Comparison of ENCODE assay signal across 1 cellular context in the genomic region with DNA sequence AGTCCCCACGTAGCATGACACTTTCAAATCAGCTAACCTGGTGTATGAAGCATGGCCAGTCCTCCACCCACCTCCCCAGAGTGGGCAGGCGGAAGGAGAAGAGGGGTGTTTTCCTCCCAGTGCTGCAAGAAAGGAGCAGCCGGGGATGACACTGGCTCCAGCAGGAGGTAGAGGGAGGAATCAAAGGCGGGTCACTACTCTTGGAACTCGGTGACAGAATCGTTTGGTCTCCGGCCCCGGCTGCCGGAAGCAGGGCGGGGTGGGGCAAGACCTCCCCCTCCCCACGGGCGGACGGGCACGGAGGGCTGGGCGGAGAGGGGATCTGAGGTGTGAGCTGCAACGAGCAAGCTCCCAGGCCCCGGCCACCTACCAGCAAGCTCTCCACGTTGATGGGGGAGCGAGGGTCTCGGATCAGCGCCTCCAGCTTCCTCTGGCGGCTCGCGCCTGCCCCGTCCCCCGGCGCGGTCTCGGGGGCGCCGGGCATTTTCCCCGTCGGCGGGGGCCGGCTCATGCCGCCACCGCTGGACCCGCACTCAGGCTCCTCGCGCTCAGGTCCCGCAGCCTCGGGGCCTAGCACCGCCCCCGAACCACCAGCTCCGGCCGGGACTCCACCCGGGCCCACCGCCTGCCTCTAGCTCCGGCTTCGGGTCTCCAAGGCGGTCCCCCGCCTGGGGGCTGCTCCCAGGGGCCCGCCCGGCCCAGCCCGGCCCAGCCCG.
TF ChIP-seq lines count a peak whose summit lies in the region.

No MANE protein-coding gene starts in this region.

TF ChIP-seq in K562, 482 proteins besides CTCF, POLR2A, EP300 and RAD21 (continued from another document and continues in another):
- TF ChIP-seq, protein P1, sequence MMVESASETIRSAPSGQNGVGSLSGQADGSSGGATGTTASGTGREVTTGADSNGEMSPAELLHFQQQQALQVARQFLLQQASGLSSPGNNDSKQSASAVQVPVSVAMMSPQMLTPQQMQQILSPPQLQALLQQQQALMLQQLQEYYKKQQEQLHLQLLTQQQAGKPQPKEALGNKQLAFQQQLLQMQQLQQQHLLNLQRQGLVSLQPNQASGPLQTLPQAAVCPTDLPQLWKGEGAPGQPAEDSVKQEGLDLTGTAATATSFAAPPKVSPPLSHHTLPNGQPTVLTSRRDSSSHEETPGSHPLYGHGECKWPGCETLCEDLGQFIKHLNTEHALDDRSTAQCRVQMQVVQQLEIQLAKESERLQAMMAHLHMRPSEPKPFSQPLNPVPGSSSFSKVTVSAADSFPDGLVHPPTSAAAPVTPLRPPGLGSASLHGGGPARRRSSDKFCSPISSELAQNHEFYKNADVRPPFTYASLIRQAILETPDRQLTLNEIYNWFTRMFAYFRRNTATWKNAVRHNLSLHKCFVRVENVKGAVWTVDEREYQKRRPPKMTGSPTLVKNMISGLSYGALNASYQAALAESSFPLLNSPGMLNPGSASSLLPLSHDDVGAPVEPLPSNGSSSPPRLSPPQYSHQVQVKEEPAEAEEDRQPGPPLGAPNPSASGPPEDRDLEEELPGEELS (CRISPR knock-in tag; IDR thresholded peaks at IDR 0.05; ENCODE audit: borderline replicate concordance): no peak
- TF ChIP-seq RBM14 (IDR thresholded peaks at IDR 0.05; ENCODE audit: borderline replicate concordance, insufficient read depth, low read depth, low read length) (no peak), FOXA3 (CRISPR knock-in tag; conservative IDR thresholded peaks at IDR 0.05 in 1 of 2, IDR thresholded peaks at IDR 0.05 in 1 of 2) (no peak), RBM22 (IDR thresholded peaks at IDR 0.05; ENCODE audit: low read depth, low read length, poor library complexity, severe bottlenecking) (no peak), BRF1 (IDR thresholded peaks at IDR 0.05; ENCODE audit: borderline replicate concordance, extremely low read depth, insufficient read length) (no peak), HNRNPL (IDR thresholded peaks at IDR 0.05; ENCODE audit: low read depth, low read length) (no peak), ZNF696 (CRISPR knock-in tag; conservative IDR thresholded peaks at IDR 0.05) (no peak), FOXJ3 (CRISPR knock-in tag; IDR thresholded peaks at IDR 0.05) (no peak), ARID2 (IDR thresholded peaks at IDR 0.05) (no peak), MTA1 (IDR thresholded peaks at IDR 0.05; ENCODE audit: borderline replicate concordance) (no peak), PRMT5 (CRISPR knock-in tag; IDR thresholded peaks at IDR 0.05) (no peak), ZNF134 (CRISPR knock-in tag; conservative IDR thresholded peaks at IDR 0.05) (no peak), KDM5B (IDR thresholded peaks at IDR 0.05; ENCODE audit: insufficient replicate concordance, low read depth, low read length) (no peak), ZKSCAN3 (CRISPR knock-in tag; IDR thresholded peaks at IDR 0.05) (no peak), NFYB (IDR thresholded peaks at IDR 0.05; ENCODE audit: extremely low read depth, insufficient read length) (no peak), C11orf30 (IDR thresholded peaks at IDR 0.05; ENCODE audit: low read depth) (no peak), SMAD1 (IDR thresholded peaks at IDR 0.05; ENCODE audit: low read depth, low read length, partially characterized antibody) (no peak), ZBTB7A (IDR thresholded peaks at IDR 0.05; ENCODE audit: borderline replicate concordance, control insufficient read depth, low read depth, low read length) (peak; percentile 44; the same call in 1 of the 2 replicates), ZNF217 (CRISPR knock-in tag; IDR thresholded peaks at IDR 0.05) (no peak), ZNF175 (CRISPR knock-in tag; IDR thresholded peaks at IDR 0.05; ENCODE audit: low read depth) (no peak), SRSF9 (IDR thresholded peaks at IDR 0.05; ENCODE audit: borderline replicate concordance, low read depth, low read length) (no peak), SLC30A9 (CRISPR knock-in tag; IDR thresholded peaks at IDR 0.05) (no peak), ZNF12 (CRISPR knock-in tag; IDR thresholded peaks at IDR 0.05) (no peak), ZNF766 (CRISPR knock-in tag; conservative IDR thresholded peaks at IDR 0.05) (no peak; the same call in 1 of the 2 replicates)
- TF ChIP-seq, protein P2, sequence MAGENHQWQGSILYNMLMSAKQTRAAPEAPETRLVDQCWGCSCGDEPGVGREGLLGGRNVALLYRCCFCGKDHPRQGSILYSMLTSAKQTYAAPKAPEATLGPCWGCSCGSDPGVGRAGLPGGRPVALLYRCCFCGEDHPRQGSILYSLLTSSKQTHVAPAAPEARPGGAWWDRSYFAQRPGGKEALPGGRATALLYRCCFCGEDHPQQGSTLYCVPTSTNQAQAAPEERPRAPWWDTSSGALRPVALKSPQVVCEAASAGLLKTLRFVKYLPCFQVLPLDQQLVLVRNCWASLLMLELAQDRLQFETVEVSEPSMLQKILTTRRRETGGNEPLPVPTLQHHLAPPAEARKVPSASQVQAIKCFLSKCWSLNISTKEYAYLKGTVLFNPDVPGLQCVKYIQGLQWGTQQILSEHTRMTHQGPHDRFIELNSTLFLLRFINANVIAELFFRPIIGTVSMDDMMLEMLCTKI (IDR thresholded peaks at IDR 0.05; ENCODE audit: partially characterized antibody): no peak
- TF ChIP-seq, protein P3, sequence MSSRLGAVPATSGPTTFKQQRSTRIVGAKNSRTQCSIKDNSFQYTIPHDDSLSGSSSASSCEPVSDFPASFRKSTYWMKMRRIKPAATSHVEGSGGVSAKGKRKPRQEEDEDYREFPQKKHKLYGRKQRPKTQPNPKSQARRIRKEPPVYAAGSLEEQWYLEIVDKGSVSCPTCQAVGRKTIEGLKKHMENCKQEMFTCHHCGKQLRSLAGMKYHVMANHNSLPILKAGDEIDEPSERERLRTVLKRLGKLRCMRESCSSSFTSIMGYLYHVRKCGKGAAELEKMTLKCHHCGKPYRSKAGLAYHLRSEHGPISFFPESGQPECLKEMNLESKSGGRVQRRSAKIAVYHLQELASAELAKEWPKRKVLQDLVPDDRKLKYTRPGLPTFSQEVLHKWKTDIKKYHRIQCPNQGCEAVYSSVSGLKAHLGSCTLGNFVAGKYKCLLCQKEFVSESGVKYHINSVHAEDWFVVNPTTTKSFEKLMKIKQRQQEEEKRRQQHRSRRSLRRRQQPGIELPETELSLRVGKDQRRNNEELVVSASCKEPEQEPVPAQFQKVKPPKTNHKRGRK (tag; IDR thresholded peaks at IDR 0.05): no peak
- TF ChIP-seq, protein P4, sequence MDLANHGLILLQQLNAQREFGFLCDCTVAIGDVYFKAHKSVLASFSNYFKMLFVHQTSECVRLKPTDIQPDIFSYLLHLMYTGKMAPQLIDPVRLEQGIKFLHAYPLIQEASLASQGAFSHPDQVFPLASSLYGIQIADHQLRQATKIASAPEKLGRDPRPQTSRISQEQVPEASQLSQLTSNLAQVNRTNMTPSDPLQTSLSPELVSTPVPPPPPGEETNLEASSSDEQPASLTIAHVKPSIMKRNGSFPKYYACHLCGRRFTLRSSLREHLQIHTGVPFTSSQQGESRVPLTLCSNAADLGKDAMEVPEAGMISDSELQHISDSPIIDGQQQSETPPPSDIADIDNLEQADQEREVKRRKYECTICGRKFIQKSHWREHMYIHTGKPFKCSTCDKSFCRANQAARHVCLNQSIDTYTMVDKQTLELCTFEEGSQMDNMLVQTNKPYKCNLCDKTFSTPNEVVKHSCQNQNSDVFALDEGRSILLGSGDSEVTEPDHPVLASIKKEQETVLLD (IDR thresholded peaks at IDR 0.05): no peak
- TF ChIP-seq, protein P5, sequence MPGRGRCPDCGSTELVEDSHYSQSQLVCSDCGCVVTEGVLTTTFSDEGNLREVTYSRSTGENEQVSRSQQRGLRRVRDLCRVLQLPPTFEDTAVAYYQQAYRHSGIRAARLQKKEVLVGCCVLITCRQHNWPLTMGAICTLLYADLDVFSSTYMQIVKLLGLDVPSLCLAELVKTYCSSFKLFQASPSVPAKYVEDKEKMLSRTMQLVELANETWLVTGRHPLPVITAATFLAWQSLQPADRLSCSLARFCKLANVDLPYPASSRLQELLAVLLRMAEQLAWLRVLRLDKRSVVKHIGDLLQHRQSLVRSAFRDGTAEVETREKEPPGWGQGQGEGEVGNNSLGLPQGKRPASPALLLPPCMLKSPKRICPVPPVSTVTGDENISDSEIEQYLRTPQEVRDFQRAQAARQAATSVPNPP (IDR thresholded peaks at IDR 0.05; ENCODE audit: borderline replicate concordance, insufficient read depth, insufficient read length): no peak
- TF ChIP-seq, protein P6, sequence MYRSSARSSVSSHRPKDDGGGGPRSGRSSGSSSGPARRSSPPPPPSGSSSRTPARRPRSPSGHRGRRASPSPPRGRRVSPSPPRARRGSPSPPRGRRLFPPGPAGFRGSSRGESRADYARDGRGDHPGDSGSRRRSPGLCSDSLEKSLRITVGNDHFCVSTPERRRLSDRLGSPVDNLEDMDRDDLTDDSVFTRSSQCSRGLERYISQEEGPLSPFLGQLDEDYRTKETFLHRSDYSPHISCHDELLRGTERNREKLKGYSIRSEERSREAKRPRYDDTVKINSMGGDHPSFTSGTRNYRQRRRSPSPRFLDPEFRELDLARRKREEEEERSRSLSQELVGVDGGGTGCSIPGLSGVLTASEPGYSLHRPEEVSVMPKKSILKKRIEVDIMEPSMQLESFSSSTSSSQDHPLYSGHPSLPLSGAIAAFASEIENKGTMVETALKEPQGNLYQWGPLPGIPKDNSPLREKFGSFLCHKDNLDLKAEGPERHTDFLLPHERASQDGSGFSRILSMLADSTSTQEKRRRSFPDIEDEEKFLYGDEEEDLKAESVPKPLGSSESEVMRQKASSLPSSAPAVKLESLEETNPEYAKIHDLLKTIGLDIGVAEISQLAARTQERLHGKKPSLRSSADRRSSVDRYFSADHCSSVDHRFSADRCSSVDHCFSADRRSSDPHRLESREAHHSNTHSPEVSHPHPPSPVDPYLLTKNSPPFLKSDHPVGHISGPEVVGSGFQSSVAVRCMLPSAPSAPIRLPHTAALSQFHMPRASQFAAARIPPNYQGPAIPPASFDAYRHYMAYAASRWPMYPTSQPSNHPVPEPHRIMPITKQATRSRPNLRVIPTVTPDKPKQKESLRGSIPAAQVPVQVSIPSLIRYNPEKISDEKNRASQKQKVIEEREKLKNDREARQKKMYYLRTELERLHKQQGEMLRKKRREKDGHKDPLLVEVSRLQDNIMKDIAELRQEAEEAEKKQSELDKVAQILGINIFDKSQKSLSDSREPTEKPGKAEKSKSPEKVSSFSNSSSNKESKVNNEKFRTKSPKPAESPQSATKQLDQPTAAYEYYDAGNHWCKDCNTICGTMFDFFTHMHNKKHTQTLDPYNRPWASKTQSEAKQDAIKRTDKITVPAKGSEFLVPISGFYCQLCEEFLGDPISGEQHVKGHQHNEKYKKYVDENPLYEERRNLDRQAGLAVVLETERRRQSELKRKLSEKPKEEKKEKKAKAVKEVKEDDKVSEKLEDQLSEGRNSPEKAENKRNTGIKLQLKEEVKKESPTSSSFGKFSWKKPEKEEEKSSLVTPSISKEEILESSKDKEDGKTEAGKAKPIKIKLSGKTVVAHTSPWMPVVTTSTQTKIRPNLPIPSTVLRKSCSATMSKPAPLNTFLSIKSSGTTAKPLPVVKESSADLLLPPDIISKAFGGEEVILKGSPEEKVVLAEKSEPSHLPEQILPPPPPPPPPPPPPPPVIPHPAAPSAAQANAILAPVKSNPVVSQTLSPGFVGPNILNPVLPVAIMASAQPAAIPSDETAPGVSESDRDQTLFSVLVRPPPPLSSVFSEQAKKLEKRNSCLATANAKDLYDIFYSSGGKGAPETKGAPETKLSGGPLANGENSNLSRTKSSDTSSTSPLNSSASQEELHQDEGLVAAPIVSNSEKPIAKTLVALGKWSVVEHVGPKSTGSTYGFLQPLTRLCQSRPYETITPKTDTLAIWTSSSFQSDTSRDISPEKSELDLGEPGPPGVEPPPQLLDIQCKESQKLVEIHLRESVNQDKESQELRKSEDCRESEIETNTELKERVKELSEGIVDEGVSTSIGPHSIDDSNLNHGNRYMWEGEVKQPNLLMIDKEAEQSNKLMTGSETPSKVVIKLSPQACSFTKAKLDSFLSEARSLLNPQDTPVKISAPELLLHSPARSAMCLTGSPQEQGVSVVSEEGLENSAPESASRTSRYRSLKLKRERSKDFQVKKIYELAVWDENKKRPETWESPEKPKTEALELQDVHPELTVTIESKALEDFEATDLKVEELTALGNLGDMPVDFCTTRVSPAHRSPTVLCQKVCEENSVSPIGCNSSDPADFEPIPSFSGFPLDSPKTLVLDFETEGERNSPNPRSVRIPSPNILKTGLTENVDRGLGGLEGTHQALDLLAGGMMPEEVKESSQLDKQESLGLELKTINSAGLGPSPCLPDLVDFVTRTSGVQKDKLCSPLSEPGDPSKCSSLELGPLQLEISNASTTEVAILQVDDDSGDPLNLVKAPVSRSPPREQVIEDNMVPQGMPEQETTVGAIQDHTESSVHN (IDR thresholded peaks at IDR 0.05; ENCODE audit: borderline replicate concordance in 1 of 2, low read depth in 1 of 2): no peak
